Comparison of ENCODE assay signal across 18 cellular contexts in genomic region chr5:82493217-82493616, GRCh38.
DNase-seq lines count a peak whose midpoint lies in the region; ATAC-seq and TF ChIP-seq lines count a peak whose summit lies in the region.
"Had no signal": no experiment of that assay in that cellular context is flagged by ENCODE, and none has a peak within 500 bp of the region (broad histone marks: within the 10 kb centered on the region; RNA-seq: fewer than 3 reads in every experiment).

No MANE protein-coding gene starts in this region.

- H3K27ac ChIP-seq in DND-41 (ENCODE audit: low read length) (no peak overlapping the region), lower lobe of right lung (no peak overlapping the region)
- H3K27ac ChIP-seq: 22Rv1; BLaER1 treated with 17β-estradiol and CSF1 and Interleukin-3, amounts not matched to agents 10 nM and 100 nM; GM23248 had no signal

- H3K4me1 ChIP-seq in DND-41 (ENCODE audit: insufficient read depth, low read length), result peaks cover 6% of the 10 kb centered on the region; the same call in 1 of the 2 replicates
- H3K4me1 ChIP-seq in lower lobe of right lung, result no peaks in the 10 kb centered on the region
- H3K4me1 ChIP-seq: BE2C; BLaER1 treated with 17β-estradiol and CSF1 and Interleukin-3, amounts not matched to agents 10 nM and 100 nM had no signal

- peaks cover 14 to 16% of the 10 kb centered on the region in 2 donors for H3K4me1 Mint-ChIP-seq in natural killer cell
- H3K4me1 Mint-ChIP-seq in stimulated activated effector memory CD8-positive, alpha-beta T cell treated with anti-CD3 and anti-CD28 coated beads, Interleukin-12 subunit alpha, Interleukin-12 subunit beta, amount 100 ng/mL, for 72 hours, result peaks cover 14% of the 10 kb centered on the region

- H3K36me3 Mint-ChIP-seq in natural killer cell, result no peaks in the 10 kb centered on the region
- H3K36me3 Mint-ChIP-seq in stimulated activated effector memory CD8-positive, alpha-beta T cell treated with anti-CD3 and anti-CD28 coated beads, Interleukin-12 subunit alpha, Interleukin-12 subunit beta, amount 100 ng/mL, for 72 hours, result no peaks in the 10 kb centered on the region
- H3K36me3 Mint-ChIP-seq: CD14-positive monocyte; CD8-positive, alpha-beta memory T cell had no signal

- no peak overlapping the region for H3K4me3 ChIP-seq in DND-41 (ENCODE audit: low read depth in 1 of 2, low read length in 2 of 2)
- no peak overlapping the region for H3K4me3 ChIP-seq in epithelial cell of esophagus (ENCODE audit: low read length)
- no peak overlapping the region for H3K4me3 ChIP-seq in lower lobe of right lung
- H3K4me3 ChIP-seq: BLaER1 treated with 17β-estradiol and CSF1 and Interleukin-3, amounts not matched to agents 10 nM and 100 nM; GM23248 had no signal

- no peak overlapping the region for H2AFZ ChIP-seq in DND-41 (ENCODE audit: low read depth, low read length)
- H2AFZ ChIP-seq: GM23248 had no signal

- H3K4me3 Mint-ChIP-seq in natural killer cell, result no peak overlapping the region
- H3K4me3 Mint-ChIP-seq in stimulated activated effector memory CD8-positive, alpha-beta T cell treated with anti-CD3 and anti-CD28 coated beads, Interleukin-12 subunit alpha, Interleukin-12 subunit beta, amount 100 ng/mL, for 72 hours, result no peak overlapping the region
- H3K4me3 Mint-ChIP-seq: CD14-positive monocyte; CD4-positive, alpha-beta T cell had no signal

- H3K27me3 ChIP-seq in DND-41 (ENCODE audit: insufficient read depth, low read length, poor library complexity) (no peaks in the 10 kb centered on the region), lower lobe of right lung (ENCODE audit: low read depth) (no peaks in the 10 kb centered on the region)
- H3K27me3 ChIP-seq: BE2C; BLaER1 treated with 17β-estradiol and CSF1 and Interleukin-3, amounts not matched to agents 10 nM and 100 nM had no signal

- H4K20me1 ChIP-seq in DND-41 (ENCODE audit: insufficient read depth, low read length), result no peaks in the 10 kb centered on the region
- H4K20me1 ChIP-seq: BLaER1 treated with 17β-estradiol and CSF1 and Interleukin-3, amounts not matched to agents 10 nM and 100 nM had no signal

- H3K9me3 ChIP-seq in DND-41 (ENCODE audit: insufficient read depth, low read length, severe bottlenecking) (peaks cover 3% of the 10 kb centered on the region), lower lobe of right lung (no peaks in the 10 kb centered on the region)
- H3K9me3 ChIP-seq: BE2C had no signal

- H3K4me2 ChIP-seq in DND-41 (ENCODE audit: insufficient read depth, low read length), result no peak overlapping the region
- H3K4me2 ChIP-seq: BLaER1 treated with 17β-estradiol and CSF1 and Interleukin-3, amounts not matched to agents 10 nM and 100 nM had no signal

- no peak overlapping the region for H3K9ac ChIP-seq in DND-41 (ENCODE audit: low read depth, low read length)
- H3K9ac ChIP-seq: BLaER1 treated with 17β-estradiol and CSF1 and Interleukin-3, amounts not matched to agents 10 nM and 100 nM; GM23248 had no signal

- TF ChIP-seq CTCF in DND-41 (IDR thresholded peaks at IDR 0.05; ENCODE audit: borderline replicate concordance, extremely low read depth, low read length, poor library complexity, severe bottlenecking), result no peak
- no peak for TF ChIP-seq CTCF in epithelial cell of esophagus (IDR thresholded peaks at IDR 0.05; ENCODE audit: insufficient read depth, low read depth, low read length, missing control alignments)
- no peak for TF ChIP-seq CTCF in natural killer cell (IDR thresholded peaks at IDR 0.05)
- no peak for TF ChIP-seq CTCF in lower lobe of right lung (IDR thresholded peaks at IDR 0.05)

- intact Hi-C loops in natural killer cell (cut with micrococcal nuclease), result no loop called here
- intact Hi-C loops in lower lobe of right lung (cut with DNase I), result no loop called here

- H3K9me3 Mint-ChIP-seq in natural killer cell, result peaks cover 0 to 2% of the 10 kb centered on the region in 2 donors
- H3K9me3 Mint-ChIP-seq in stimulated activated effector memory CD8-positive, alpha-beta T cell treated with anti-CD3 and anti-CD28 coated beads, Interleukin-12 subunit alpha, Interleukin-12 subunit beta, amount 100 ng/mL, for 72 hours, result no peaks in the 10 kb centered on the region
- H3K9me3 Mint-ChIP-seq: CD4-positive, alpha-beta T cell; CD8-positive, alpha-beta memory T cell had no signal

- ATAC-seq in DND-41 (ENCODE audit: insufficient read depth, low read depth) (peak; percentile 66), natural killer cell (peak in 2 of 3 donors; percentile 34 to 57), lower lobe of right lung (no peak), HG03045 (IDR thresholded peaks at IDR 0.05; ENCODE audit: unreplicated experiment) (no peak)
- ATAC-seq in stimulated activated effector memory CD8-positive, alpha-beta T cell treated with anti-CD3 and anti-CD28 coated beads, Interleukin-12 subunit alpha, Interleukin-12 subunit beta, amount 100 ng/mL, for 72 hours, result peak; percentile 76

- no peaks in the 10 kb centered on the region for H3K36me3 ChIP-seq in DND-41 (ENCODE audit: insufficient read depth, low read length)
- H3K36me3 ChIP-seq in lower lobe of right lung, result no peaks in the 10 kb centered on the region
- H3K36me3 ChIP-seq: BE2C; BLaER1 treated with 17β-estradiol and CSF1 and Interleukin-3, amounts not matched to agents 10 nM and 100 nM had no signal

- no peak for DNase-seq in DND-41
- peak; percentile 7 for DNase-seq in epithelial cell of esophagus (ENCODE audit: low read depth)
- no peak for DNase-seq in natural killer cell
- DNase-seq in stimulated activated effector memory CD8-positive, alpha-beta T cell treated with anti-CD3 and anti-CD28 coated beads, Interleukin-12 subunit alpha, Interleukin-12 subunit beta, amount 100 ng/mL, for 72 hours (ENCODE audit: low spot score in 2 of 2), result no peak
- DNase-seq in lower lobe of right lung, result no peak
- DNase-seq in AML-193 (lab: John Stamatoyannopoulos, UW), result no peak
- DNase-seq: BE2C; CD4-positive, alpha-beta T cell; CD8-positive, alpha-beta memory T cell; DMS53; DMS79 treated with DMSO at 0.1 percent for 48 hours; GM23248; H7; HCEC 1CT had no signal

- H3K79me2 ChIP-seq in DND-41 (ENCODE audit: insufficient read depth, low read length), result no peaks in the 10 kb centered on the region

- peaks cover 0 to 2% of the 10 kb centered on the region in 2 donors for H3K27me3 Mint-ChIP-seq in natural killer cell (ENCODE audit: low read depth in 2 of 2)
- H3K27me3 Mint-ChIP-seq: CD4-positive, alpha-beta T cell had no signal

- no peak overlapping the region for H3K27ac Mint-ChIP-seq in natural killer cell
- peak overlapping the region; percentile 3 for H3K27ac Mint-ChIP-seq in stimulated activated effector memory CD8-positive, alpha-beta T cell treated with anti-CD3 and anti-CD28 coated beads, Interleukin-12 subunit alpha, Interleukin-12 subunit beta, amount 100 ng/mL, for 72 hours
- H3K27ac Mint-ChIP-seq: CD14-positive monocyte; CD4-positive, alpha-beta T cell had no signal

Comparison
In these comparisons a context has a peak if more than half of its experiments do, and no peak if none do; other contexts are left out.
1. ATAC-seq: peak in DND-41 (single experiment), natural killer cell (2 of 3) and stimulated activated effector memory CD8-positive, alpha-beta T cell treated with anti-CD3 and anti-CD28 coated beads, Interleukin-12 subunit alpha, Interleukin-12 subunit beta, amount 100 ng/mL, for 72 hours (single experiment); none in lower lobe of right lung (0 of 2) and HG03045 (single experiment).